Comparison of ENCODE assay signal across 9 cellular contexts in the genomic region with DNA sequence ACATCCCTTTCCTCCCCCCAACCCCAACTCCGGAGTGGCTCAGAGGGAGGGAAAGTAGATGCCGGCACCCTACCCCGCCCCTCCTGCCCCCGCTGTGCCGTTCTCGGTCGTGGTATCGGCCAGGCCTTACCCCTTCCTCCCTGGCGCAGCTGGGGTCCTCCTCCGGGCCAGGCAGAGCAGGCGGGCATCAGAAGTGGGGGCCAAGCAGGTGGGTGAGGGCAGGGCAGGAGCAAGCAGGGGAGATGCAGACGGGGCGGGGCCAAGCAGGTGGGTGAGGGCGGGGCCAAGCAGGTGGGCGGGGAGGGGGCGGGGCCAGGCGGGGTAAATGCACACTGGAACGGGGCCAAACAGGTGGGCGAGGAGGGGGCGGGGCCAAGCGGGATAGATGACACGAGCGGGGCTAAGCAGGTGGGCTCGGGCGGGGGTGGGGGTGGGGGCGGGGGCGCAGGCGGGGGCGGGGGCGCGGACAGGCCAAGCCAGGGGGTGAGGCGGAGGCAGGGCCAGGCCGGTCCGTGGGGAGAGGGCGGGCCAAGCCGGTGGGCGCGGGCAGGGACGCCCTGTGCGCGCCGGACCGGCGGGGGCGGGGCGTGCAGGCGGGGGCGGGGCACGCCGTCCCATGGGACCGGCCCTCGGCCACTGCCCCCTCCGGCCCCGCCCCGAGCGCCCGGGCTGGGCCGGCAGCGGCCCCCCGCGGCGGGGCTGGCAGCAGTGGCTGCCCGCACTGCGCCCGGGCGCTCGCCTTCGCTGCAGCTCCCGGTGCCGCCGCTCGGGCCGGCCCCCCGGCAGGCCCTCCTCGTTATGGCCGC. TPM values are rescaled to one million over a fixed set of nuclear protein-coding genes. Genes with fewer than 3 reads are reported as not detected.
DNase-seq lines count a peak whose midpoint lies in the region; ATAC-seq lines count a peak whose summit lies in the region.
"Had no signal": no experiment of that assay in that cellular context is flagged by ENCODE, and none has a peak within 500 bp of the region (broad histone marks: within the 10 kb centered on the region; RNA-seq: fewer than 3 reads in every experiment).

A gene with protein sequence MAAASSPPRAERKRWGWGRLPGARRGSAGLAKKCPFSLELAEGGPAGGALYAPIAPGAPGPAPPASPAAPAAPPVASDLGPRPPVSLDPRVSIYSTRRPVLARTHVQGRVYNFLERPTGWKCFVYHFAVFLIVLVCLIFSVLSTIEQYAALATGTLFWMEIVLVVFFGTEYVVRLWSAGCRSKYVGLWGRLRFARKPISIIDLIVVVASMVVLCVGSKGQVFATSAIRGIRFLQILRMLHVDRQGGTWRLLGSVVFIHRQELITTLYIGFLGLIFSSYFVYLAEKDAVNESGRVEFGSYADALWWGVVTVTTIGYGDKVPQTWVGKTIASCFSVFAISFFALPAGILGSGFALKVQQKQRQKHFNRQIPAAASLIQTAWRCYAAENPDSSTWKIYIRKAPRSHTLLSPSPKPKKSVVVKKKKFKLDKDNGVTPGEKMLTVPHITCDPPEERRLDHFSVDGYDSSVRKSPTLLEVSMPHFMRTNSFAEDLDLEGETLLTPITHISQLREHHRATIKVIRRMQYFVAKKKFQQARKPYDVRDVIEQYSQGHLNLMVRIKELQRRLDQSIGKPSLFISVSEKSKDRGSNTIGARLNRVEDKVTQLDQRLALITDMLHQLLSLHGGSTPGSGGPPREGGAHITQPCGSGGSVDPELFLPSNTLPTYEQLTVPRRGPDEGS (plus strand): TSS at position 708 of the 806 bp plus-strand sequence. CDS start 91 bp downstream, at position 799.
A gene with protein sequence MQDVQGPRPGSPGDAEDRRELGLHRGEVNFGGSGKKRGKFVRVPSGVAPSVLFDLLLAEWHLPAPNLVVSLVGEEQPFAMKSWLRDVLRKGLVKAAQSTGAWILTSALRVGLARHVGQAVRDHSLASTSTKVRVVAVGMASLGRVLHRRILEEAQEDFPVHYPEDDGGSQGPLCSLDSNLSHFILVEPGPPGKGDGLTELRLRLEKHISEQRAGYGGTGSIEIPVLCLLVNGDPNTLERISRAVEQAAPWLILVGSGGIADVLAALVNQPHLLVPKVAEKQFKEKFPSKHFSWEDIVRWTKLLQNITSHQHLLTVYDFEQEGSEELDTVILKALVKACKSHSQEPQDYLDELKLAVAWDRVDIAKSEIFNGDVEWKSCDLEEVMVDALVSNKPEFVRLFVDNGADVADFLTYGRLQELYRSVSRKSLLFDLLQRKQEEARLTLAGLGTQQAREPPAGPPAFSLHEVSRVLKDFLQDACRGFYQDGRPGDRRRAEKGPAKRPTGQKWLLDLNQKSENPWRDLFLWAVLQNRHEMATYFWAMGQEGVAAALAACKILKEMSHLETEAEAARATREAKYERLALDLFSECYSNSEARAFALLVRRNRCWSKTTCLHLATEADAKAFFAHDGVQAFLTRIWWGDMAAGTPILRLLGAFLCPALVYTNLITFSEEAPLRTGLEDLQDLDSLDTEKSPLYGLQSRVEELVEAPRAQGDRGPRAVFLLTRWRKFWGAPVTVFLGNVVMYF (N-terminal part only) (minus strand): TSS at position 214 of the 806 bp plus-strand sequence. CDS start 21,478 bp downstream, outside the sequence.

- DNase-seq in EH (ENCODE audit: low read depth) (peak; percentile 5), NCI-H460 (ENCODE audit: extremely low read depth, low read depth) (peak; percentile 15), glomerular visceral epithelial cell (ENCODE audit: extremely low spot score) (peak; percentile 17), NCI-H226 (no peak)
- peak; percentile 79 for DNase-seq in activated T-cell treated with anti-CD3 and anti-CD28 coated beads, Interleukin-2, amount 50 U/mL, for 1 hour

- no peaks in the 10 kb centered on the region for H3K36me3 ChIP-seq in rectal smooth muscle tissue (ENCODE audit: control insufficient read depth, insufficient read depth, low read length)
- H3K36me3 ChIP-seq in urinary bladder (ENCODE audit: insufficient read depth): no peaks in the 10 kb centered on the region

- no peak within 1 kb of the TSS for H3K27ac ChIP-seq in rectal smooth muscle tissue (ENCODE audit: low read depth, low read length)
- no peak within 1 kb of the TSS for H3K27ac ChIP-seq in urinary bladder (ENCODE audit: low read depth)

- peaks cover 6% of the 10 kb centered on the region for H3K27me3 ChIP-seq in rectal smooth muscle tissue (ENCODE audit: control insufficient read depth, insufficient read depth, low read length)

- H3K4me1 ChIP-seq in rectal smooth muscle tissue (ENCODE audit: control insufficient read depth, insufficient read depth, low read length) (no peaks in the 10 kb centered on the region), urinary bladder (ENCODE audit: insufficient read depth) (no peaks in the 10 kb centered on the region)

- peak within 1 kb of the TSS; percentile 53 for H3K4me3 ChIP-seq in rectal smooth muscle tissue (ENCODE audit: low read length)
- H3K4me3 ChIP-seq in urinary bladder (ENCODE audit: low read depth, low read length): peak within 1 kb of the TSS; percentile 48

- H3K9ac ChIP-seq in rectal smooth muscle tissue (ENCODE audit: low read length): no peak within 1 kb of the TSS

- no peak for ATAC-seq in HG02763 (IDR thresholded peaks at IDR 0.05; ENCODE audit: unreplicated experiment)

- 1% methylated on average over 70 of the region's 76 CpGs for WGBS in urinary bladder

RNA-seq across cellular contexts. Expression of the first gene that starts in this region (rescaled TPM):
- total RNA-seq in NCI-H460 (2014; rRNA removed; shearing (Covaris generic)): 0.26 TPM in 1 of 2 replicates, not detected in the other
- polyA plus RNA-seq in NCI-H460 (2014; cell fraction: nucleus; rRNA removed): not detected in 2 replicates
- total RNA-seq in urinary bladder: 6.3 TPM
- polyA plus RNA-seq in urinary bladder: 9.1 TPM
- total RNA-seq: fibroblast of villous mesenchyme had no signal

RNA-seq across cellular contexts. Expression of the second gene that starts in this region (rescaled TPM):
- not detected in 2 replicates for total RNA-seq in NCI-H460 (2014; rRNA removed; shearing (Covaris generic))
- polyA plus RNA-seq in NCI-H460 (2014; cell fraction: nucleus; rRNA removed): not detected in 2 replicates
- total RNA-seq in urinary bladder: 0.11 TPM
- polyA plus RNA-seq in urinary bladder: 0.05 TPM
- total RNA-seq: fibroblast of villous mesenchyme had no signal

Comparison
In these comparisons a context has a peak if more than half of its experiments do, and no peak if none do; other contexts are left out.
1. Peak in DNase-seq in NCI-H460; RNA of the genes that start here not detected or under 1 TPM.